30 cellular contexts compared by ENCODE assay signal in the genomic region with DNA sequence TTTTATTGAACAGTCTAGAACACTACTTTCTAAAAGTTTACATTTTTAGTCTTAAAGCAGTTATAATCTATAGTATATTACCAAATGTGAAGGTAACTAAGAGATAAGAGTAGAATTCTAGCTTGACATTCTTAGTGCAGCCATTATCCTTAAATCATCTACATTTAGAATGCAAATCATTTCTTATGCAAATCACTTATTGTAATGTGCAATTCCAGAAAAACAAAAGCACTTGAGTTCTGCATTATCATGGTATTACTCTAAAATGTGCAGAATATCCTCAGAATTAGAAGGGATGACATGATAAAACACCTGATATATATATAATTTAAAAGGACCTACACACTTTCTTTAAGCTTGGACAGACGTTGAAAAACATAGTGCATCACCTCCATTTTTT. TPM values are rescaled to one million over a fixed set of nuclear protein-coding genes. Genes with fewer than 3 reads are reported as not detected.
"Had no signal": no experiment of that assay in that cellular context is flagged by ENCODE, and none has a peak within 500 bp of the region (broad histone marks: within the 10 kb centered on the region; RNA-seq: fewer than 3 reads in every experiment).

No MANE protein-coding gene starts in this region.

- H3K4me3 ChIP-seq: adrenal gland, body of pancreas, MG63, Peyer's patch, SJSA1 had no signal

- H3K27me3 ChIP-seq: body of pancreas, MG63, Peyer's patch, SJSA1 had no signal

- H3K4me1 Mint-ChIP-seq: activated B cell treated with CpG ODN at 0.5 μM for 24 hours had no signal

- H3K9me3 Mint-ChIP-seq: activated B cell treated with CpG ODN at 0.5 μM for 24 hours had no signal

- H3K9me2 ChIP-seq: SK-N-SH had no signal

- H3K27ac Mint-ChIP-seq: activated B cell treated with CpG ODN at 0.5 μM for 24 hours; activated CD4-positive, alpha-beta memory T cell treated with anti-CD3 and anti-CD28 coated beads for 36 hours; activated naive CD4-positive, alpha-beta T cell treated with anti-CD3 and anti-CD28 coated beads for 36 hours; activated naive CD4-positive, alpha-beta T cell treated with anti-CD3 and anti-CD28 coated beads, Interleukin-2, amount 50 U/mL, for 72 hours; activated T-helper 1 cell treated with anti-CD3 and anti-CD28 coated beads, Interleukin-12 subunit alpha, Interleukin-12 subunit beta, Interleukin-2, Interleukin-4 antibody, amounts not matched to agents 30 ng/mL and 10 ng/mL and 1 ng/mL, durations not matched to agents 14 hours and 24 hours and 36 hours; T-helper 1 cell treated with Interleukin-12 subunit alpha and Interleukin-12 subunit beta and Interleukin-4 antibody, amounts not matched to agents 30 μg/mL and 1 μg/mL, for 36 hours; T-helper 2 cell treated with Interferon-gamma antibody and Interleukin-4, amounts not matched to agents 5 μg/mL and 100 μg/mL, for 36 hours had no signal

- H3K9ac ChIP-seq: SK-N-SH had no signal

- DNase-seq: activated B cell treated with CpG ODN at 0.5 μM for 24 hours; activated CD4-positive, alpha-beta memory T cell treated with anti-CD3 and anti-CD28 coated beads for 36 hours; activated CD4-positive, alpha-beta T cell treated with anti-CD3 and anti-CD28 coated beads for 4 hours; activated CD4-positive, alpha-beta T cell treated with anti-CD3 and anti-CD28 coated beads, Interleukin-2, amount 50 U/mL, for 1 hour; activated CD4-positive, CD25-positive, alpha-beta regulatory T cell treated with anti-CD3 and anti-CD28 coated beads, Interleukin-2, amount 50 U/mL, for 72 hours; activated CD8-positive, alpha-beta memory T cell treated with anti-CD3 and anti-CD28 coated beads, Interleukin-2, amount 50 U/mL, for 4 hours; activated gamma-delta T cell treated with Interleukin-2 at 50 U/mL for 16 hours; activated naive CD4-positive, alpha-beta T cell treated with anti-CD3 and anti-CD28 coated beads for 36 hours; activated T-cell treated with anti-CD3 and anti-CD28 coated beads for 4 hours; activated T-cell treated with anti-CD3 and anti-CD28 coated beads, Interleukin-2, amount 50 U/mL, for 4 hours; body of pancreas; MG63; NCI-H1048; NCI-H1436; NCI-H1930; NCI-H2081 treated with DMSO at 0.1 percent for 48 hours; NCI-H226; NCI-H446 treated with DMSO at 0.1 percent for 48 hours; PC-3; Peyer's patch; RPMI8226; SHP77 treated with DMSO at 0.1 percent for 48 hours had no signal

- H3K4me3 Mint-ChIP-seq: activated B cell treated with CpG ODN at 0.5 μM for 24 hours; activated CD4-positive, alpha-beta memory T cell treated with anti-CD3 and anti-CD28 coated beads for 36 hours; activated naive CD4-positive, alpha-beta T cell treated with anti-CD3 and anti-CD28 coated beads for 36 hours; activated T-cell treated with anti-CD3 and anti-CD28 coated beads, Interleukin-2, amount 50 U/mL, for 4 hours; activated T-helper 1 cell treated with anti-CD3 and anti-CD28 coated beads, Interleukin-12 subunit alpha, Interleukin-12 subunit beta, Interleukin-2, Interleukin-4 antibody, amounts not matched to agents 30 ng/mL and 10 ng/mL and 1 ng/mL, durations not matched to agents 14 hours and 24 hours and 36 hours; T-helper 1 cell treated with Interleukin-12 subunit alpha and Interleukin-12 subunit beta and Interleukin-4 antibody, amounts not matched to agents 30 μg/mL and 1 μg/mL, for 36 hours; T-helper 2 cell treated with Interferon-gamma antibody and Interleukin-4, amounts not matched to agents 5 μg/mL and 100 μg/mL, for 36 hours had no signal

- H3K4me2 ChIP-seq: SK-N-SH had no signal

- H3K27ac ChIP-seq: adrenal gland, body of pancreas, Peyer's patch, SJSA1 had no signal

- H3K36me3 ChIP-seq: adrenal gland, MG63, Peyer's patch, SJSA1 had no signal

- H3K27me3 Mint-ChIP-seq: activated B cell treated with CpG ODN at 0.5 μM for 24 hours; activated CD4-positive, alpha-beta memory T cell treated with anti-CD3 and anti-CD28 coated beads for 36 hours had no signal

- H3K9me3 ChIP-seq: adrenal gland, body of pancreas, MG63, Peyer's patch, SJSA1, SK-N-SH had no signal

- H3K4me1 ChIP-seq: adrenal gland, body of pancreas, Peyer's patch, SJSA1 had no signal

- ATAC-seq: activated naive CD4-positive, alpha-beta T cell treated with anti-CD3 and anti-CD28 coated beads, Interleukin-2, amount 50 U/mL, for 72 hours; activated T-cell treated with anti-CD3 and anti-CD28 coated beads, Interleukin-2, amount 50 U/mL, for 4 hours; body of pancreas; PC-3 had no signal

- H3K36me3 Mint-ChIP-seq: activated CD4-positive, alpha-beta memory T cell treated with anti-CD3 and anti-CD28 coated beads for 36 hours; activated naive CD4-positive, alpha-beta T cell treated with anti-CD3 and anti-CD28 coated beads, Interleukin-2, amount 50 U/mL, for 72 hours had no signal

RNA-seq across cellular contexts. Expression of a gene that starts 0.7 kb away (rescaled TPM):
- total RNA-seq: activated B cell treated with CpG ODN at 0.5 μM for 24 hours; activated CD4-positive, alpha-beta memory T cell treated with anti-CD3 and anti-CD28 coated beads for 36 hours; activated naive CD4-positive, alpha-beta T cell treated with anti-CD3 and anti-CD28 coated beads for 36 hours; activated naive CD4-positive, alpha-beta T cell treated with anti-CD3 and anti-CD28 coated beads, Interleukin-2, amount 50 U/mL, for 72 hours; activated T-cell treated with anti-CD3 and anti-CD28 coated beads, Interleukin-2, amount 50 U/mL, for 4 hours; activated T-helper 1 cell treated with anti-CD3 and anti-CD28 coated beads, Interleukin-12 subunit alpha, Interleukin-12 subunit beta, Interleukin-2, Interleukin-4 antibody, amounts not matched to agents 30 ng/mL and 10 ng/mL and 1 ng/mL, durations not matched to agents 14 hours and 24 hours and 36 hours; bronchial epithelial cell; PC-3; Peyer's patch; SJSA1 had no signal
